In the genomic region with DNA sequence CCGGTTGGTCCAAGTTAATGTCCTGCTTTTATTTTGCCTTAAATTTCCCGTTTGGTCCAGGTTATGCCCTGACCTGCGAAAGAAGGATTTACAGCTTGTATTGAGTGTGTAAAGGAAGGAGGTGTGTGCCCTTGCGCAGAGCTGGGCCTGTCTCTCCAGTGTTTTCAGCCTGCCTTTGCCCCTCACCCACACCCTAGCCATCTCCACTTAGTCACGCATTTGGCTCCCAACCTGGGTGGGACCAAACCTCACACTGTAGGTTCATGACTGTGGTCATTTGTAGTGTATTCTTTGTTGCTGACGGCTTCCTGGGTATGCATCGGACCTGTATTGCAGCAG, we compare ENCODE assay signal across 8 cellular contexts. TPM values are rescaled to one million over a fixed set of nuclear protein-coding genes. Genes with fewer than 3 reads are reported as not detected.
DNase-seq lines count a peak whose midpoint lies in the region; ATAC-seq, FAIRE-seq and TF ChIP-seq lines count a peak whose summit lies in the region.

No MANE protein-coding gene starts in this region.

- peaks cover 39% of the 10 kb centered on the region for H4K20me1 ChIP-seq in neural progenitor cell (ENCODE audit: low read depth)

- peaks cover 5% of the 10 kb centered on the region for H3K27me3 Mint-ChIP-seq in neural progenitor cell (ENCODE audit: insufficient read depth, low read depth)

- H3K4me3 ChIP-seq in epithelial cell of proximal tubule (ENCODE audit: low read depth, low read length) (peak overlapping the region; percentile 81), neural progenitor cell (no peak overlapping the region), upper lobe of left lung (peak overlapping the region in 3 of 4 donors; percentile 84 to 88 (median 85))

- H3K4me2 ChIP-seq in neural progenitor cell, result peak overlapping the region; percentile 53

- H3K27me3 ChIP-seq in neural progenitor cell (no peaks in the 10 kb centered on the region), upper lobe of left lung (no peaks in the 10 kb centered on the region)

- no peaks in the 10 kb centered on the region for H3K9me3 Mint-ChIP-seq in neural progenitor cell

- no peak for TF ChIP-seq CTCF in epithelial cell of proximal tubule (conservative IDR thresholded peaks at IDR 0.05; ENCODE audit: low read depth, low read length)
- TF ChIP-seq CTCF in neural progenitor cell (IDR thresholded peaks at IDR 0.05), result no peak
- no peak for TF ChIP-seq CTCF in upper lobe of left lung (IDR thresholded peaks at IDR 0.05)

- peak overlapping the region; percentile 99 for H3K27ac Mint-ChIP-seq in neural progenitor cell

- H3K9me3 ChIP-seq in neural progenitor cell (ENCODE audit: low read depth), result no peaks in the 10 kb centered on the region
- H3K9me3 ChIP-seq in upper lobe of left lung, result no peaks in the 10 kb centered on the region

- 24 to 30% methylated on average over 7 of the region's 7 CpGs for WGBS in upper lobe of left lung, 2 donors

- H3K36me3 ChIP-seq in neural progenitor cell, result peaks cover 7% of the 10 kb centered on the region
- peaks cover 0 to 6% (median 0%) of the 10 kb centered on the region in 4 donors for H3K36me3 ChIP-seq in upper lobe of left lung

- H3K27ac ChIP-seq in neural progenitor cell, result peak overlapping the region; percentile 64
- peak overlapping the region; percentile 96 to 99 (median 97) for H3K27ac ChIP-seq in upper lobe of left lung

- peak overlapping the region; percentile 12 for H3K9ac ChIP-seq in neural progenitor cell

- FAIRE-seq in H54 (lab: Jason Lieb, UNC), result peak; percentile 98

- peak; percentile 42 to 44 for ATAC-seq in upper lobe of left lung (ENCODE audit: low FRiP score in 2 of 2)

- H3K4me3 Mint-ChIP-seq in neural progenitor cell, result peak overlapping the region; percentile 98

- peaks cover 10% of the 10 kb centered on the region for H3F3A ChIP-seq in neural progenitor cell (ENCODE audit: low read depth)

- peaks cover 44% of the 10 kb centered on the region for H3K79me2 ChIP-seq in neural progenitor cell (ENCODE audit: low read depth)

- no peak for TF ChIP-seq POLR2A in H54 (IDR thresholded peaks at IDR 0.05; ENCODE audit: low read depth, low read length)
- TF ChIP-seq POLR2A in upper lobe of left lung (IDR thresholded peaks at IDR 0.05), result no peak

- H3K4me1 ChIP-seq in neural progenitor cell (peaks cover 25% of the 10 kb centered on the region), upper lobe of left lung (peaks cover 40 to 56% (median 49%) of the 10 kb centered on the region in 4 donors)

- TF ChIP-seq EP300 in upper lobe of left lung (IDR thresholded peaks at IDR 0.05), result no peak

- H3K4me1 Mint-ChIP-seq in neural progenitor cell, result peaks cover 43% of the 10 kb centered on the region

- H2AFZ ChIP-seq in neural progenitor cell (replicated peaks), result peak overlapping the region; percentile 43

- H3K36me3 Mint-ChIP-seq in neural progenitor cell, result peaks cover 21% of the 10 kb centered on the region

- peak; percentile 69 for DNase-seq in DMS153 treated with DMSO at 0.1 percent for 48 hours (lab: John Stamatoyannopoulos, UW; ENCODE audit: unreplicated experiment)
- DNase-seq in H54 (ENCODE audit: insufficient read length, low spot score), result peak; percentile 51
- peak; percentile 71 for DNase-seq in NCI-H2029 treated with DMSO at 0.1 percent for 48 hours (lab: John Stamatoyannopoulos, UW)
- peak in 2 of 3 experiments; percentile 12 to 49 for DNase-seq in activated CD8-positive, alpha-beta memory T cell treated with anti-CD3 and anti-CD28 coated beads for 48 hours (ENCODE audit: low read depth in 2 of 3, low spot score in 2 of 3)
- DNase-seq in epithelial cell of proximal tubule (ENCODE audit: low read depth), result no peak
- peak; percentile 23 for DNase-seq in neural progenitor cell (ENCODE audit: low spot score)
- no peak for DNase-seq in upper lobe of left lung
- no peak for DNase-seq in GOT3 (lab: John Stamatoyannopoulos, UW)

RNA-seq across cellular contexts. Expression of a gene that starts 0.6 kb away (rescaled TPM):
- total RNA-seq in epithelial cell of proximal tubule (97.3 and 100 TPM in 2 replicates), neural progenitor cell (ENCODE audit: low replicate concordance) (161 and 219 TPM in 2 replicates), upper lobe of left lung (100 to 1,000 TPM in 2 of 6 donors, 10 to 100 TPM in 4; 66.3 to 187 (median 88.7) TPM)

RNA-seq across cellular contexts. Expression of a gene that starts 21.1 kb away (rescaled TPM):
- total RNA-seq in epithelial cell of proximal tubule (92.1 and 100 TPM in 2 replicates), neural progenitor cell (ENCODE audit: low replicate concordance) (258 and 365 TPM in 2 replicates), upper lobe of left lung (100 to 1,000 TPM; 101 to 892 (median 139) TPM)

Comparison
In these comparisons a context has a peak if more than half of its experiments do, and no peak if none do; other contexts are left out.
1. DNase-seq: peak in DMS153 treated with DMSO at 0.1 percent for 48 hours (single experiment), H54 (single experiment), NCI-H2029 treated with DMSO at 0.1 percent for 48 hours (single experiment), activated CD8-positive, alpha-beta memory T cell treated with anti-CD3 and anti-CD28 coated beads for 48 hours (2 of 3) and neural progenitor cell (single experiment); none in epithelial cell of proximal tubule (single experiment), upper lobe of left lung (0 of 2) and GOT3 (single experiment).